Comparison of ENCODE assay signal across 8 cellular contexts in genomic region chr17:35141681-35142466, GRCh38. TPM values are rescaled to one million over a fixed set of nuclear protein-coding genes. Genes with fewer than 3 reads are reported as not detected.
DNase-seq lines count a peak whose midpoint lies in the region; ATAC-seq and TF ChIP-seq lines count a peak whose summit lies in the region.

NLE1 (minus strand) TSS chr17:35142303; CDS start chr17:35142275, 28 bp downstream.

- DNase-seq in NCI-H146 (lab: John Stamatoyannopoulos, UW): peak; percentile 83
- DNase-seq in T-helper 17 cell: peak; percentile 80 to 90 (median 81)
- DNase-seq in amniotic stem cell (lab: John Stamatoyannopoulos, UW): peak; percentile 37
- DNase-seq in right atrium auricular region (ENCODE audit: low spot score): peak; percentile 79
- peak; percentile 83 to 92 for DNase-seq in psoas muscle
- DNase-seq in ureter (ENCODE audit: low spot score): peak; percentile 85

- intact Hi-C loops in psoas muscle (cut with DNase I): loop anchor here in 1 of 2 donors (10.0 kb wide), 1 partner anchor 393 kb away; the partner anchor contains the start of gene SLFN12L

- no peaks in the 10 kb centered on the region for H3K27me3 Mint-ChIP-seq in T-helper 17 cell

- peaks cover 2% of the 10 kb centered on the region for H3K4me1 Mint-ChIP-seq in T-helper 17 cell

- H3K9me3 ChIP-seq in T-helper 17 cell (ENCODE audit: control insufficient read depth, low read length, poor library complexity, severe bottlenecking) (no peaks in the 10 kb centered on the region), right atrium auricular region (no peaks in the 10 kb centered on the region), psoas muscle (no peaks in the 10 kb centered on the region)

- peak; percentile 82 for ATAC-seq in HG02623 (IDR thresholded peaks at IDR 0.05; ENCODE audit: unreplicated experiment)
- peak; percentile 98 for ATAC-seq in T-helper 17 cell
- ATAC-seq in psoas muscle: peak; percentile 89 to 96 (median 94)

- WGBS in psoas muscle, 3 donors: 0 to 1% (median 1%) methylated on average over 58 to 65 of the region's 65 CpGs

- H3K36me3 Mint-ChIP-seq in T-helper 17 cell (ENCODE audit: low read depth): no peaks in the 10 kb centered on the region

- TF ChIP-seq CTCF in GM12801 (IDR thresholded peaks at IDR 0.05; ENCODE audit: extremely low read depth, insufficient read length) (peak; percentile 61), right atrium auricular region (IDR thresholded peaks at IDR 0.05) (peak; percentile 91 to 98), psoas muscle (IDR thresholded peaks at IDR 0.05) (peak; percentile 90)

- H3K4me3 Mint-ChIP-seq in T-helper 17 cell: peak within 1 kb of the TSS; percentile 86

- H3K4me3 ChIP-seq in right atrium auricular region (peak within 1 kb of the TSS; percentile 80 to 89), psoas muscle (peak within 1 kb of the TSS; percentile 85)

- peak within 1 kb of the TSS; percentile 59 for H3K27ac Mint-ChIP-seq in T-helper 17 cell

- peak within 1 kb of the TSS in 1 of 2 donors; percentile 35 for H3K27ac ChIP-seq in right atrium auricular region
- H3K27ac ChIP-seq in psoas muscle: peak within 1 kb of the TSS; percentile 67

- H3K4me1 ChIP-seq in right atrium auricular region (peaks cover 0 to 18% of the 10 kb centered on the region in 2 donors), psoas muscle (peaks cover 22% of the 10 kb centered on the region)

- H3K36me3 ChIP-seq in right atrium auricular region (peaks cover 23% of the 10 kb centered on the region), psoas muscle (ENCODE audit: insufficient read depth in 1 of 2, low read depth in 1 of 2) (peaks cover 0 to 33% of the 10 kb centered on the region in 2 donors)

- H3K27me3 ChIP-seq in right atrium auricular region (no peaks in the 10 kb centered on the region), psoas muscle (ENCODE audit: insufficient read depth in 3 of 3, low read length in 2 of 3) (no peaks in the 10 kb centered on the region)

RNA-seq across cellular contexts. Expression of gene NLE1, which starts in this region (rescaled TPM):
- total RNA-seq in T-helper 17 cell: 1 to 10 TPM; 9.5 to 9.6 TPM
- 1 to 10 TPM; 3.6 to 8.2 TPM for total RNA-seq in right atrium auricular region
- total RNA-seq in psoas muscle: 10 to 100 TPM in 2 of 4 donors, 1 to 10 TPM in 2; 9.8 to 11.9 (median 10.2) TPM
- 10 to 100 TPM in 2 of 3 donors, 1 to 10 TPM in 1; 9.1 to 15.6 (median 10.6) TPM for polyA plus RNA-seq in psoas muscle
- total RNA-seq in ureter: 20.0 TPM

Comparison
In these comparisons a context has a peak if more than half of its experiments do, and no peak if none do; other contexts are left out.
1. DNase-seq: peak in every context shown above with its lines; median percentile 88 in psoas muscle; 85 in ureter; 83 in NCI-H146; 81 in T-helper 17 cell; 79 in right atrium auricular region; 37 in amniotic stem cell.